In the genomic region with DNA sequence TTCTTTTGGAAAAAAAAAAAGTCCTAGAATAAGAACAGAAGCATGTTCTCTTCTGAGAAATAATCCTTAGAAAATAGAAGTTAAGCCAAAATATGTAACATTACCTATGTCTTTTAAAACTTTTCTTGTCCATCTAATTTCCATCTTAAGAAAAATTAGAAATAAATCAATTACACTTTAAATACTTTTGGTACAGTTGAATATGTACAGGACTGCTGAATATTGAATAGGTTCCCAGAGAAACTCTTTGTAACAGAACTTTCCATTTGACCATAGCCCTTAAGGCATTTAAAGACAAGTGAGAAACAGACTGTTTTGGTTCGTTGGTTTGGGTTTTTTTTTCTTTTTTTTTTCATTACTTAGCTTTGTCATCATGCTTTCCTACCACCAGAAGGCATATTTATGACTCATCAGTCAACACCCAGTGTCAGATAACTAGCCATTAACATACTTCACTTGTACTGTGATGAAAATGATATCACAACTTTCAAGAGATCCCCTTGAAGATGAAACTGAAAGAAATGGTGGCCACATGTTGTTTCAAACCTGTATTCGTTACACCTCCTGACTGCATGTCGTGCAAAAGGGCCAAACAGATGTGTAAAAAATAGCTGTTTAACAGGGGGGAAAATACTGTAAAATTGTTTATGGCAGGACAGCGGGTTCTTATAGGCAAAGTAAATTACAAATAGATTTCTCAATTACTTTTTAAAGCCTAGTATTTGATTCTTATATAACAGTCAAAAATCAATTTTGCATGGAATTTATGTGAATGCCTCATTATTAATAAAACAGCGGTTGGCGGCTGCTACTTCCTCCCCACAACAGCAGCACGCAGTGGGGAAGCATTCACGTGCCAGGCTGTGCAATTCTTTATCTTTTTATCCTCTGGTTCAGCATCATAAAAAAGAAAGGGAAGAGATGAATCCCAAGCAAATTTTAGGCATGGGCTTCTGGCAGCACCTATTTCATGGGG, we compare ENCODE assay signal across 8 cellular contexts.
DNase-seq lines count a peak whose midpoint lies in the region; ATAC-seq and TF ChIP-seq lines count a peak whose summit lies in the region.

No MANE protein-coding gene starts in this region.

- DNase-seq in ELR (ENCODE audit: low read depth) = peak; percentile 58
- DNase-seq in GM19240 (ENCODE audit: insufficient read length, low spot score) = peak; percentile 36
- peak; percentile 62 for DNase-seq in kidney epithelial cell (ENCODE audit: low read depth)
- no peak for DNase-seq in DMS114 treated with DMSO at 0.1 percent for 48 hours (lab: John Stamatoyannopoulos, UW; ENCODE audit: unreplicated experiment)
- no peak for DNase-seq in NCI-H526 (lab: John Stamatoyannopoulos, UW)

- H3K4me3 ChIP-seq in kidney epithelial cell (ENCODE audit: low read depth, low read length) (no peak overlapping the region), gastroesophageal sphincter (no peak overlapping the region)

- no peak for TF ChIP-seq EP300 in gastroesophageal sphincter (IDR thresholded peaks at IDR 0.05)

- no peaks in the 10 kb centered on the region for H3K4me1 ChIP-seq in gastroesophageal sphincter

- H3K36me3 ChIP-seq in kidney epithelial cell (ENCODE audit: control insufficient read depth, insufficient read depth, low read length) = no peaks in the 10 kb centered on the region
- no peaks in the 10 kb centered on the region for H3K36me3 ChIP-seq in gastroesophageal sphincter

- no peak for TF ChIP-seq POLR2A in gastroesophageal sphincter (IDR thresholded peaks at IDR 0.05)

- H3K27me3 ChIP-seq in kidney epithelial cell (ENCODE audit: control insufficient read depth, insufficient read depth, low read length) (no peaks in the 10 kb centered on the region), gastroesophageal sphincter (no peaks in the 10 kb centered on the region)

- TF ChIP-seq CTCF in kidney epithelial cell (IDR thresholded peaks at IDR 0.05; ENCODE audit: insufficient read depth, low read length, poor library complexity, severe bottlenecking) (no peak), gastroesophageal sphincter (IDR thresholded peaks at IDR 0.05) (no peak)

- peak; percentile 94 for ATAC-seq in HG03108 (IDR thresholded peaks at IDR 0.05; ENCODE audit: unreplicated experiment)
- ATAC-seq in SK-N-SH treated with all-trans-retinoic acid at 6 μM for 48 hours = peak; percentile 22; the same call in 2 of the 3 replicates
- ATAC-seq in gastroesophageal sphincter = no peak

- H3K9me3 ChIP-seq in gastroesophageal sphincter = no peaks in the 10 kb centered on the region

- 70 to 71% methylated on average over 8 of the region's 8 CpGs for WGBS in gastroesophageal sphincter (ENCODE audit: low coverage in 1 of 2), 2 donors

- H3K27ac ChIP-seq in gastroesophageal sphincter = no peak overlapping the region

TF ChIP-seq in SK-N-SH treated with all-trans-retinoic acid at 6 μM for 48 hours, 23 proteins besides CTCF, POLR2A, EP300 and RAD21:
- TF ChIP-seq ISL1 (CRISPR knock-in tag; IDR thresholded peaks at IDR 0.05) = peak; percentile 60
- no peak for TF ChIP-seq ESRRG (CRISPR knock-in tag; IDR thresholded peaks at IDR 0.05)
TF ChIP-seq in SK-N-SH treated with all-trans-retinoic acid at 6 μM for 48 hours: peak in this region for 1.

Comparison
In these comparisons a context has a peak if more than half of its experiments do, and no peak if none do; other contexts are left out.
1. DNase-seq: peak in ELR (single experiment), GM19240 (single experiment) and kidney epithelial cell (single experiment); none in DMS114 treated with DMSO at 0.1 percent for 48 hours (single experiment) and NCI-H526 (0 of 2).